8 cellular contexts compared by ENCODE assay signal in genomic region chr9:4680750-4681149, GRCh38. TPM values are rescaled to one million over a fixed set of nuclear protein-coding genes. Genes with fewer than 3 reads are reported as not detected.
DNase-seq lines count a peak whose midpoint lies in the region; ATAC-seq and TF ChIP-seq lines count a peak whose summit lies in the region.

No MANE protein-coding gene starts in this region.

- H3K27me3 ChIP-seq in heart right ventricle (no peaks in the 10 kb centered on the region), breast epithelium (no peaks in the 10 kb centered on the region), lower lobe of right lung (ENCODE audit: low read depth) (no peaks in the 10 kb centered on the region), aorta (ENCODE audit: control insufficient read depth in 1 of 2, insufficient read depth in 2 of 2, low read length in 1 of 2) (no peaks in the 10 kb centered on the region)

- H3K27ac ChIP-seq in heart right ventricle = peak overlapping the region; percentile 91 to 100 (median 96)
- H3K27ac ChIP-seq in breast epithelium = peak overlapping the region; percentile 97
- peak overlapping the region; percentile 96 for H3K27ac ChIP-seq in lower lobe of right lung
- H3K27ac ChIP-seq in aorta (ENCODE audit: low read depth in 1 of 2, low read length in 2 of 2) = peak overlapping the region in 1 of 2 donors; percentile 91

- TF ChIP-seq CTCF in heart right ventricle (IDR thresholded peaks at IDR 0.05) (no peak), breast epithelium (IDR thresholded peaks at IDR 0.05) (no peak), lower lobe of right lung (IDR thresholded peaks at IDR 0.05) (no peak)

- H3K4me1 ChIP-seq in heart right ventricle (peaks cover 0 to 52% (median 34%) of the 10 kb centered on the region in 9 donors), breast epithelium (no peaks in the 10 kb centered on the region), lower lobe of right lung (peaks cover 21% of the 10 kb centered on the region), aorta (ENCODE audit: control insufficient read depth in 1 of 2, insufficient read depth in 2 of 2, low read length in 2 of 2) (peaks cover 0 to 3% of the 10 kb centered on the region in 2 donors)

- peaks cover 0 to 15% (median 3%) of the 10 kb centered on the region in 9 donors for H3K36me3 ChIP-seq in heart right ventricle
- peaks cover 3% of the 10 kb centered on the region for H3K36me3 ChIP-seq in breast epithelium
- H3K36me3 ChIP-seq in lower lobe of right lung = peaks cover 10% of the 10 kb centered on the region
- H3K36me3 ChIP-seq in aorta (ENCODE audit: control insufficient read depth in 1 of 2, insufficient read depth in 2 of 2, low read length in 1 of 2) = peaks cover 0 to 5% of the 10 kb centered on the region in 2 donors

- H3K9me3 ChIP-seq in heart right ventricle = no peaks in the 10 kb centered on the region
- H3K9me3 ChIP-seq in breast epithelium = no peaks in the 10 kb centered on the region
- H3K9me3 ChIP-seq in lower lobe of right lung = no peaks in the 10 kb centered on the region
- H3K9me3 ChIP-seq in aorta (ENCODE audit: control insufficient read depth, low read length) = no peaks in the 10 kb centered on the region

- ATAC-seq in heart right ventricle = peak in 2 of 8 donors; percentile 15 to 18
- no peak for ATAC-seq in Right ventricle myocardium superior (ENCODE audit: poor library complexity)
- no peak for ATAC-seq in lower lobe of right lung
- ATAC-seq in aorta (ENCODE audit: low FRiP score) = no peak
- no peak for ATAC-seq in GM18519 (IDR thresholded peaks at IDR 0.05; ENCODE audit: low FRiP score, unreplicated experiment)

- 39 to 41% methylated on average over 2 of the region's 2 CpGs for WGBS in heart right ventricle, 2 donors
- 16 to 18% methylated on average over 2 of the region's 2 CpGs for WGBS in aorta, 2 donors

- TF ChIP-seq POLR2A in breast epithelium (IDR thresholded peaks at IDR 0.05) = no peak

- intact Hi-C loops in heart right ventricle (cut with DNase I) (loop anchor here in 3 of 10 donors (5.0 to 10.0 kb wide), 2 partner anchors 62 to 304 kb away; partner anchors contain the start of genes AK3 (in 3 of the 3) and JAK2 (in 1 of the 3)), Right ventricle myocardium superior (cut with DNase I) (no loop called here), breast epithelium (cut with DNase I; ENCODE audit: low total_unique reads) (no loop called here), lower lobe of right lung (cut with DNase I) (no loop called here), aorta (cut with DNase I) (no loop called here)

- no peak for DNase-seq in heart right ventricle
- DNase-seq in Right ventricle myocardium superior = no peak
- DNase-seq in breast epithelium (ENCODE audit: low spot score in 2 of 2) = no peak
- no peak for DNase-seq in lower lobe of right lung
- DNase-seq in aorta = no peak
- no peak for DNase-seq in stimulated activated CD4-positive, alpha-beta T cell treated with anti-CD3 and anti-CD28 coated beads, Interleukin-12 subunit alpha, Interleukin-12 subunit beta, amount 100 ng/mL, for 4 hours
- no peak for DNase-seq in C1 segment of cervical spinal cord (lab: John Stamatoyannopoulos, UW)

- H3K4me3 ChIP-seq in heart right ventricle (peak overlapping the region in 9 of 10 donors; percentile 67 to 96 (median 79)), breast epithelium (peak overlapping the region; percentile 77 to 89 (median 88)), lower lobe of right lung (peak overlapping the region; percentile 81), aorta (ENCODE audit: low read length in 2 of 2) (peak overlapping the region; percentile 46 to 93)

RNA-seq across cellular contexts. Expression of gene CDC37L1, which starts 1.4 kb away (rescaled TPM):
- total RNA-seq in heart right ventricle = 10 to 100 TPM; 29.8 to 58.4 (median 36.6) TPM
- polyA plus RNA-seq in heart right ventricle = 10 to 100 TPM; 13.4 to 44.8 TPM
- 40.2 TPM for total RNA-seq in Right ventricle myocardium superior
- total RNA-seq in breast epithelium = 10 to 100 TPM; 36.4 to 53.4 (median 42.7) TPM
- 14.3 TPM for total RNA-seq in lower lobe of right lung
- total RNA-seq in aorta = 10 to 100 TPM; 19.5 to 26.3 TPM
- 10 to 100 TPM; 17.8 to 19.9 TPM for polyA plus RNA-seq in aorta

RNA-seq across cellular contexts. Expression of gene SPATA6L, which starts 14.5 kb away (rescaled TPM):
- total RNA-seq in heart right ventricle (1 to 10 TPM in 7 of 10 donors, under 1 TPM in 3; 0.47 to 1.9 (median 1.3) TPM), Right ventricle myocardium superior (0.35 TPM), breast epithelium (10 to 100 TPM in 2 of 3 donors, 1 to 10 TPM in 1; 1.4 to 22.5 (median 14.4) TPM), lower lobe of right lung (16.3 TPM), aorta (1 to 10 TPM; 3.8 to 6.7 TPM)
- polyA plus RNA-seq in heart right ventricle (under 1 TPM; 0.36 to 0.95 TPM), aorta (1 to 10 TPM; 1.0 to 1.9 TPM)

RNA-seq across cellular contexts. Expression of gene PLPP6, which starts 18.7 kb away (rescaled TPM):
- total RNA-seq in heart right ventricle = 1 to 10 TPM; 2.2 to 4.1 (median 2.6) TPM
- polyA plus RNA-seq in heart right ventricle = 1 to 10 TPM; 1.9 to 2.0 TPM
- total RNA-seq in Right ventricle myocardium superior = 1.9 TPM
- 10 to 100 TPM in 1 of 3 donors, 1 to 10 TPM in 2; 6.4 to 13.2 (median 8.8) TPM for total RNA-seq in breast epithelium
- 5.3 TPM for total RNA-seq in lower lobe of right lung
- total RNA-seq in aorta = 1 to 10 TPM; 4.5 to 4.8 TPM
- 1 to 10 TPM; 1.5 to 4.7 TPM for polyA plus RNA-seq in aorta
